In the genomic region with DNA sequence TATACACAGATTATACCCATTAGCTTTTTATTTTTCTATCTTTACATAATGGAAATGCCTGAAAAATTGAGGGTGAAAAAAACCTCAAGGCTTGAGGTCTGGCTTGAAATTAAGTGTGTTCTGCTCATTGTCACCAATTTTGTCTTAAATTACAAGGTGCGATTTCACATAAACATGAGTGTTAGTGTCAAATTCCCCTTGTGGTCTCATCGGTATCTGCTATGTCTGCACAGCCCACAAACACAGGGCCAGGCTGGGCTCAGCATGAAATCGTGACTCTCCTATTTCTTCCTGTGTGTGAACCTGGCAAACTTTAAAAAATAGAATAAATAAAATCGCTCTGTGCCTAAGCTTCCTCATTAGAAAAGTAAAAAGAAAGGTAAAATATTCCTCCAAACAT, we compare ENCODE assay signal across 26 cellular contexts.
"Had no signal": no experiment of that assay in that cellular context is flagged by ENCODE, and none has a peak within 500 bp of the region (broad histone marks: within the 10 kb centered on the region; RNA-seq: fewer than 3 reads in every experiment).

No MANE protein-coding gene starts in this region.

- H3K27me3 ChIP-seq: pancreas had no signal

- FAIRE-seq: pancreas had no signal

- H3K36me3 Mint-ChIP-seq: naive thymus-derived CD4-positive, alpha-beta T cell; stimulated activated effector memory CD8-positive, alpha-beta T cell treated with anti-CD3 and anti-CD28 coated beads, Interleukin-12 subunit alpha, Interleukin-12 subunit beta, amount 100 ng/mL, for 72 hours had no signal

- H3K9me3 Mint-ChIP-seq: nephron; neural crest cell; stimulated activated naive CD8-positive, alpha-beta T cell treated with anti-CD3 and anti-CD28 coated beads, Interleukin-15, Interleukin-2, amounts not matched to agents 100 ng/mL and 50 ng/mL, for 24 hours had no signal

- H3K27ac Mint-ChIP-seq: naive thymus-derived CD4-positive, alpha-beta T cell; nephron; stimulated activated effector memory CD8-positive, alpha-beta T cell treated with anti-CD3 and anti-CD28 coated beads, Interleukin-12 subunit alpha, Interleukin-12 subunit beta, amount 100 ng/mL, for 72 hours; stimulated activated naive CD8-positive, alpha-beta T cell treated with anti-CD3 and anti-CD28 coated beads, Interleukin-15, Interleukin-2, amounts not matched to agents 100 ng/mL and 50 ng/mL, for 24 hours had no signal

- H3K36me3 ChIP-seq: left ventricle myocardium inferior, pancreas, prostate gland, suprapubic skin, thoracic aorta, tibial artery, uterus had no signal

- H3K27ac ChIP-seq: left ventricle myocardium inferior, pancreas, prostate gland, skin epidermis, suprapubic skin, thoracic aorta, tibial artery, uterus had no signal

- H3K4me3 ChIP-seq: left ventricle myocardium inferior, lung, mucosa of descending colon, pancreas, prostate gland, skin epidermis, suprapubic skin, thoracic aorta, tibial artery, uterus had no signal

- DNase-seq: hypothalamus; left ventricle myocardium inferior; mesendoderm; midbrain; mucosa of descending colon; naive thymus-derived CD4-positive, alpha-beta T cell; nucleus accumbens; pancreas; posterior cingulate gyrus; retina; right cardiac atrium; stimulated activated CD4-positive, alpha-beta T cell treated with anti-CD3 and anti-CD28 coated beads, Interleukin-4, amount 100 ng/mL, for 24 hours; stimulated activated naive CD4-positive, alpha-beta T cell; trophoblast cell; uterus had no signal

- H3K4me3 Mint-ChIP-seq: naive thymus-derived CD4-positive, alpha-beta T cell; nephron; neural crest cell; stimulated activated effector memory CD8-positive, alpha-beta T cell treated with anti-CD3 and anti-CD28 coated beads, Interleukin-12 subunit alpha, Interleukin-12 subunit beta, amount 100 ng/mL, for 72 hours; stimulated activated naive CD8-positive, alpha-beta T cell treated with anti-CD3 and anti-CD28 coated beads, Interleukin-15, Interleukin-2, amounts not matched to agents 100 ng/mL and 50 ng/mL, for 24 hours had no signal

- H3K9me3 ChIP-seq: left ventricle myocardium inferior, pancreas, prostate gland, suprapubic skin, thoracic aorta, tibial artery, uterus had no signal

- H3K4me1 ChIP-seq: left ventricle myocardium inferior, pancreas, prostate gland, suprapubic skin, tibial artery, uterus had no signal

- ATAC-seq: mucosa of descending colon; naive thymus-derived CD4-positive, alpha-beta T cell; pancreas; right cardiac atrium; sciatic nerve; stimulated activated effector memory CD8-positive, alpha-beta T cell treated with anti-CD3 and anti-CD28 coated beads, Interleukin-12 subunit alpha, Interleukin-12 subunit beta, amount 100 ng/mL, for 72 hours had no signal
